ENCODE assay signal across 20 cellular contexts in genomic region chr15:27752682-27753081, GRCh38.
DNase-seq lines count a peak whose midpoint lies in the region; ATAC-seq and TF ChIP-seq lines count a peak whose summit lies in the region.
"Had no signal": no experiment of that assay in that cellular context is flagged by ENCODE, and none has a peak within 500 bp of the region (broad histone marks: within the 10 kb centered on the region; RNA-seq: fewer than 3 reads in every experiment).

No MANE protein-coding gene starts in this region.

- DNase-seq in activated CD4-positive, alpha-beta T cell treated with anti-CD3 and anti-CD28 coated beads, Interleukin-2, amount 10 ng/mL, durations not matched to agents 24 days and 14 days: peak; percentile 8
- DNase-seq in activated CD4-positive, alpha-beta T cell treated with anti-CD3 and anti-CD28 coated beads, Interleukin-2, amount 50 U/mL, for 1 hour: no peak
- DNase-seq in left lung (no peak), lung (ENCODE audit: low spot score) (peak; percentile 28), upper lobe of right lung (no peak), left ventricle myocardium superior (no peak), pons (ENCODE audit: low spot score) (no peak)
- DNase-seq: AML-193; Caco-2; Calu3; CD4-positive, alpha-beta T cell; CD8-positive, alpha-beta T cell; DMS79 treated with DMSO at 0.1 percent for 48 hours; GF-D8 had no signal

- H3K4me1 ChIP-seq in left lung (no peaks in the 10 kb centered on the region), lung (ENCODE audit: control insufficient read depth in 2 of 2, insufficient read depth in 2 of 2, low read length in 2 of 2) (no peaks in the 10 kb centered on the region), upper lobe of right lung (no peaks in the 10 kb centered on the region)
- H3K4me1 ChIP-seq: A549; BLaER1 treated with 17β-estradiol and CSF1 and Interleukin-3, amounts not matched to agents 10 nM and 100 nM; Caco-2 had no signal

- WGBS in lung, 2 donors: 54 to 66% methylated on average over 4 of the region's 4 CpGs

- H3K9me3 ChIP-seq in left lung (peaks cover 0 to 4% of the 10 kb centered on the region in 2 donors), lung (ENCODE audit: control insufficient read depth in 2 of 2, insufficient read depth in 1 of 2, low read length in 1 of 2) (peaks cover 0 to 10% of the 10 kb centered on the region in 2 donors), upper lobe of right lung (no peaks in the 10 kb centered on the region)
- H3K9me3 ChIP-seq: A549; BLaER1 treated with 17β-estradiol and CSF1 and Interleukin-3, amounts not matched to agents 10 nM and 100 nM; Caco-2 had no signal

- H3K4me3 ChIP-seq in left lung (no peak overlapping the region), lung (no peak overlapping the region), upper lobe of right lung (no peak overlapping the region)
- H3K4me3 ChIP-seq: A549; BLaER1 treated with 17β-estradiol and CSF1 and Interleukin-3, amounts not matched to agents 10 nM and 100 nM had no signal

- H3K9me3 Mint-ChIP-seq in activated CD4-positive, alpha-beta T cell treated with anti-CD3 and anti-CD28 coated beads, Interleukin-2, amount 10 ng/mL, durations not matched to agents 24 days and 14 days: no peaks in the 10 kb centered on the region
- H3K9me3 Mint-ChIP-seq: CD4-positive, alpha-beta T cell; CD8-positive, alpha-beta T cell had no signal

- no peak overlapping the region for H3K27ac Mint-ChIP-seq in activated CD4-positive, alpha-beta T cell treated with anti-CD3 and anti-CD28 coated beads, Interleukin-2, amount 10 ng/mL, durations not matched to agents 24 days and 14 days
- H3K27ac Mint-ChIP-seq: B cell; CD4-positive, alpha-beta T cell; CD8-positive, alpha-beta T cell had no signal

- H3K4me1 Mint-ChIP-seq in activated CD4-positive, alpha-beta T cell treated with anti-CD3 and anti-CD28 coated beads, Interleukin-2, amount 10 ng/mL, durations not matched to agents 24 days and 14 days: no peaks in the 10 kb centered on the region
- H3K4me1 Mint-ChIP-seq: B cell had no signal

- peak; percentile 35 for ATAC-seq in left lung
- ATAC-seq in lung (ENCODE audit: insufficient read depth, low FRiP score): no peak
- peak; percentile 37 for ATAC-seq in upper lobe of right lung
- ATAC-seq in HG03439 (IDR thresholded peaks at IDR 0.05; ENCODE audit: unreplicated experiment): no peak
- no peak for ATAC-seq in left ventricle myocardium superior
- ATAC-seq: A549; CD8-positive, alpha-beta T cell had no signal

- H3K4me3 Mint-ChIP-seq in activated CD4-positive, alpha-beta T cell treated with anti-CD3 and anti-CD28 coated beads, Interleukin-2, amount 10 ng/mL, durations not matched to agents 24 days and 14 days: no peak overlapping the region
- H3K4me3 Mint-ChIP-seq: B cell; CD4-positive, alpha-beta T cell; CD8-positive, alpha-beta T cell had no signal

- no peaks in the 10 kb centered on the region for H3K27me3 Mint-ChIP-seq in activated CD4-positive, alpha-beta T cell treated with anti-CD3 and anti-CD28 coated beads, Interleukin-2, amount 10 ng/mL, durations not matched to agents 24 days and 14 days
- H3K27me3 Mint-ChIP-seq: B cell; CD4-positive, alpha-beta T cell had no signal

- intact Hi-C loops in activated CD4-positive, alpha-beta T cell treated with anti-CD3 and anti-CD28 coated beads, Interleukin-2, amount 10 ng/mL, durations not matched to agents 24 days and 14 days (cut with micrococcal nuclease): no loop called here
- intact Hi-C loops in left lung (cut with DNase I) (no loop called here), upper lobe of right lung (cut with DNase I) (no loop called here), left ventricle myocardium superior (cut with micrococcal nuclease) (no loop called here)

- H3K36me3 ChIP-seq in left lung: no peaks in the 10 kb centered on the region
- no peaks in the 10 kb centered on the region for H3K36me3 ChIP-seq in lung (ENCODE audit: control insufficient read depth in 2 of 2, insufficient read depth in 2 of 2, low read length in 2 of 2)
- H3K36me3 ChIP-seq in upper lobe of right lung: no peaks in the 10 kb centered on the region
- H3K36me3 ChIP-seq: BLaER1 treated with 17β-estradiol and CSF1 and Interleukin-3, amounts not matched to agents 10 nM and 100 nM had no signal

- H3K27me3 ChIP-seq in left lung: no peaks in the 10 kb centered on the region
- H3K27me3 ChIP-seq in lung (ENCODE audit: control insufficient read depth, insufficient read depth): no peaks in the 10 kb centered on the region
- no peaks in the 10 kb centered on the region for H3K27me3 ChIP-seq in upper lobe of right lung
- H3K27me3 ChIP-seq: BLaER1 treated with 17β-estradiol and CSF1 and Interleukin-3, amounts not matched to agents 10 nM and 100 nM had no signal

- H3K36me3 Mint-ChIP-seq in activated CD4-positive, alpha-beta T cell treated with anti-CD3 and anti-CD28 coated beads, Interleukin-2, amount 10 ng/mL, durations not matched to agents 24 days and 14 days (ENCODE audit: low read depth): no peaks in the 10 kb centered on the region
- H3K36me3 Mint-ChIP-seq: CD8-positive, alpha-beta T cell had no signal

- TF ChIP-seq CTCF in left lung (IDR thresholded peaks at IDR 0.05): no peak
- no peak for TF ChIP-seq CTCF in lung (IDR thresholded peaks at IDR 0.05; ENCODE audit: control extremely low read depth, extremely low read depth)
- no peak for TF ChIP-seq CTCF in upper lobe of right lung (IDR thresholded peaks at IDR 0.05)

- no peak overlapping the region for H3K27ac ChIP-seq in left lung
- no peak overlapping the region for H3K27ac ChIP-seq in lung (ENCODE audit: low read depth in 1 of 2, low read length in 1 of 2)
- H3K27ac ChIP-seq in upper lobe of right lung: no peak overlapping the region
- H3K27ac ChIP-seq: 22Rv1; A549; BLaER1 treated with 17β-estradiol and CSF1 and Interleukin-3, amounts not matched to agents 10 nM and 100 nM; C4-2B had no signal

Comparison
In these comparisons a context has a peak if more than half of its experiments do, and no peak if none do; other contexts are left out.
1. DNase-seq: peak in activated CD4-positive, alpha-beta T cell treated with anti-CD3 and anti-CD28 coated beads, Interleukin-2, amount 10 ng/mL, durations not matched to agents 24 days and 14 days (single experiment) and lung (single experiment); none in activated CD4-positive, alpha-beta T cell treated with anti-CD3 and anti-CD28 coated beads, Interleukin-2, amount 50 U/mL, for 1 hour (single experiment), left lung (0 of 2), upper lobe of right lung (single experiment), left ventricle myocardium superior (single experiment) and pons (single experiment).
2. ATAC-seq: peak in left lung (single experiment) and upper lobe of right lung (single experiment); none in lung (single experiment), HG03439 (single experiment) and left ventricle myocardium superior (single experiment).